ENCODE assay signal across 32 cellular contexts in genomic region chr4:8385106-8385505, GRCh38. TPM values are rescaled to one million over a fixed set of nuclear protein-coding genes. Genes with fewer than 3 reads are reported as not detected.
A peak's percentile ranks its signal among the peaks of the same experiment; 100 is the strongest.
DNase-seq lines count a peak whose midpoint lies in the region; ATAC-seq and TF ChIP-seq lines count a peak whose summit lies in the region.
"Had no signal": no experiment of that assay in that cellular context is flagged by ENCODE, and none has a peak within 500 bp of the region (broad histone marks: within the 10 kb centered on the region; RNA-seq: fewer than 3 reads in every experiment).

No MANE protein-coding gene starts in this region.

- no peaks in the 10 kb centered on the region for H3K27me3 Mint-ChIP-seq in endodermal cell (ENCODE audit: insufficient read depth)
- H3K27me3 Mint-ChIP-seq in activated T-helper 1 cell treated with anti-CD3 and anti-CD28 coated beads, Interleukin-12 subunit alpha, Interleukin-12 subunit beta, Interleukin-2, Interleukin-4 antibody, amounts not matched to agents 30 ng/mL and 10 ng/mL and 1 ng/mL, durations not matched to agents 14 hours and 24 hours and 36 hours (ENCODE audit: insufficient read depth) = no peaks in the 10 kb centered on the region
- H3K27me3 Mint-ChIP-seq: activated B cell treated with CpG ODN at 0.5 μM for 24 hours; activated T-helper 17 cell treated with anti-CD3 and anti-CD28 coated beads, Interleukin-2, amount 50 U/mL, for 72 hours; naive thymus-derived CD8-positive, alpha-beta T cell had no signal

- peak overlapping the region in 10 of 11 experiments; percentile 2 to 83 (median 68); a peak in 17 of 22 replicates for H3K9ac ChIP-seq in BLaER1 treated with 17β-estradiol and CSF1 and Interleukin-3, amounts not matched to agents 10 nM and 100 nM
- H3K9ac ChIP-seq in OCI-LY1 (ENCODE audit: low read length) = no peak overlapping the region; the same call in 1 of the 2 replicates
- H3K9ac ChIP-seq in endodermal cell (ENCODE audit: extremely low read depth, low read length, poor library complexity, severe bottlenecking) = no peak overlapping the region
- H3K9ac ChIP-seq in mesenchymal stem cell (ENCODE audit: low read length) = no peak overlapping the region

- 93 to 94% methylated on average over 9 of the region's 9 CpGs for WGBS in endodermal cell (ENCODE audit: insufficient coverage in 1 of 2, insufficient read length in 1 of 2), 2 experiments
- WGBS in mesenchymal stem cell = 84% methylated on average over 9 of the region's 9 CpGs

- H3K27ac ChIP-seq in BLaER1 treated with 17β-estradiol and CSF1 and Interleukin-3, amounts not matched to agents 10 nM and 100 nM = peak overlapping the region; percentile 25 to 92 (median 81); a peak in 20 of 22 replicates
- H3K27ac ChIP-seq in OCI-LY1 (ENCODE audit: low read depth, low read length, poor library complexity, severe bottlenecking) (peak overlapping the region; percentile 97), endodermal cell (ENCODE audit: low read depth, low read length) (no peak overlapping the region), mesenchymal stem cell (ENCODE audit: low read length, poor library complexity, severe bottlenecking) (no peak overlapping the region)
- H3K27ac ChIP-seq: epithelial cell of prostate, RWPE1 had no signal

- H3K4me3 Mint-ChIP-seq in endodermal cell = no peak overlapping the region
- H3K4me3 Mint-ChIP-seq in activated T-helper 1 cell treated with anti-CD3 and anti-CD28 coated beads, Interleukin-12 subunit alpha, Interleukin-12 subunit beta, Interleukin-2, Interleukin-4 antibody, amounts not matched to agents 30 ng/mL and 10 ng/mL and 1 ng/mL, durations not matched to agents 14 hours and 24 hours and 36 hours = no peak overlapping the region
- H3K4me3 Mint-ChIP-seq: activated B cell treated with CpG ODN at 0.5 μM for 24 hours; activated T-helper 17 cell treated with anti-CD3 and anti-CD28 coated beads, Interleukin-2, amount 50 U/mL, for 72 hours; naive thymus-derived CD8-positive, alpha-beta T cell had no signal

- H3K79me2 ChIP-seq in OCI-LY1 (ENCODE audit: insufficient read depth, low read length) = no peaks in the 10 kb centered on the region

- peaks cover 2% of the 10 kb centered on the region for H3K4me1 Mint-ChIP-seq in endodermal cell
- no peaks in the 10 kb centered on the region for H3K4me1 Mint-ChIP-seq in activated T-helper 1 cell treated with anti-CD3 and anti-CD28 coated beads, Interleukin-12 subunit alpha, Interleukin-12 subunit beta, Interleukin-2, Interleukin-4 antibody, amounts not matched to agents 30 ng/mL and 10 ng/mL and 1 ng/mL, durations not matched to agents 14 hours and 24 hours and 36 hours (ENCODE audit: low read depth)
- H3K4me1 Mint-ChIP-seq: activated B cell treated with CpG ODN at 0.5 μM for 24 hours had no signal

- peak overlapping the region; percentile 40 for H4K91ac ChIP-seq in mesenchymal stem cell (ENCODE audit: low read length)

- H3F3A ChIP-seq in OCI-LY1 (ENCODE audit: insufficient read depth, low read length) = no peaks in the 10 kb centered on the region

- H3K27me3 ChIP-seq in BLaER1 treated with 17β-estradiol and CSF1 and Interleukin-3, amounts not matched to agents 10 nM and 100 nM = peaks cover 0 to 18% (median 0%) of the 10 kb centered on the region in 11 experiments; a peak in 4 of 22 replicates
- H3K27me3 ChIP-seq in OCI-LY1 (ENCODE audit: insufficient read depth, low read length) (no peaks in the 10 kb centered on the region), endodermal cell (ENCODE audit: control insufficient read depth, insufficient read depth, low read length, poor library complexity, severe bottlenecking) (no peaks in the 10 kb centered on the region), mesenchymal stem cell (ENCODE audit: control insufficient read depth in 1 of 2, insufficient read depth in 1 of 2, low read length in 2 of 2) (no peaks in the 10 kb centered on the region)
- H3K27me3 ChIP-seq: heart left ventricle had no signal

- H3K4ac ChIP-seq in mesenchymal stem cell (ENCODE audit: low read depth in 1 of 2, low read length in 2 of 2) = no peak overlapping the region

- peak overlapping the region in 1 of 2 experiments; percentile 48 for H3K18ac ChIP-seq in mesenchymal stem cell (ENCODE audit: low read depth in 1 of 2, low read length in 2 of 2)

- H3K4me1 ChIP-seq in BLaER1 treated with 17β-estradiol and CSF1 and Interleukin-3, amounts not matched to agents 10 nM and 100 nM = peaks cover 64 to 100% (median 99%) of the 10 kb centered on the region in 10 experiments
- peaks cover 50% of the 10 kb centered on the region for H3K4me1 ChIP-seq in OCI-LY1 (ENCODE audit: insufficient read depth, low read length, severe bottlenecking)
- H3K4me1 ChIP-seq in endodermal cell (ENCODE audit: control insufficient read depth, insufficient read depth, low read length) = no peaks in the 10 kb centered on the region
- peaks cover 35% of the 10 kb centered on the region for H3K4me1 ChIP-seq in mesenchymal stem cell (ENCODE audit: control insufficient read depth, insufficient read depth, low read depth, low read length)

- ATAC-seq in GM21367 (IDR thresholded peaks at IDR 0.05; ENCODE audit: unreplicated experiment) (no peak), HG03469 (IDR thresholded peaks at IDR 0.05; ENCODE audit: unreplicated experiment) (no peak)
- ATAC-seq: activated naive CD4-positive, alpha-beta T cell treated with anti-CD3 and anti-CD28 coated beads, Interleukin-2, amount 50 U/mL, for 72 hours; activated T-helper 17 cell treated with anti-CD3 and anti-CD28 coated beads, Interleukin-2, amount 50 U/mL, for 72 hours; naive thymus-derived CD8-positive, alpha-beta T cell; right cardiac atrium had no signal

- peak overlapping the region; percentile 68 to 99 (median 93) for H3K4me2 ChIP-seq in BLaER1 treated with 17β-estradiol and CSF1 and Interleukin-3, amounts not matched to agents 10 nM and 100 nM
- H3K4me2 ChIP-seq in OCI-LY1 (ENCODE audit: low read length) (no peak overlapping the region), mesenchymal stem cell (ENCODE audit: low read length, poor library complexity, severe bottlenecking) (no peak overlapping the region)

- no peak overlapping the region for H3K14ac ChIP-seq in mesenchymal stem cell (ENCODE audit: low read length in 2 of 2)

- no peak overlapping the region for H4K8ac ChIP-seq in mesenchymal stem cell (ENCODE audit: low read length)

- H2AK5ac ChIP-seq in mesenchymal stem cell (ENCODE audit: low read length, severe bottlenecking) = no peak overlapping the region

- no peak overlapping the region for H2BK5ac ChIP-seq in mesenchymal stem cell (ENCODE audit: low read depth, low read length, poor library complexity, severe bottlenecking)

- H3K9me3 Mint-ChIP-seq in endodermal cell = no peaks in the 10 kb centered on the region
- H3K9me3 Mint-ChIP-seq in activated T-helper 1 cell treated with anti-CD3 and anti-CD28 coated beads, Interleukin-12 subunit alpha, Interleukin-12 subunit beta, Interleukin-2, Interleukin-4 antibody, amounts not matched to agents 30 ng/mL and 10 ng/mL and 1 ng/mL, durations not matched to agents 14 hours and 24 hours and 36 hours = no peaks in the 10 kb centered on the region
- H3K9me3 Mint-ChIP-seq: activated B cell treated with CpG ODN at 0.5 μM for 24 hours; activated naive CD4-positive, alpha-beta T cell treated with anti-CD3 and anti-CD28 coated beads, Interleukin-2, amount 50 U/mL, for 72 hours; activated T-helper 17 cell treated with anti-CD3 and anti-CD28 coated beads, Interleukin-2, amount 50 U/mL, for 72 hours; naive thymus-derived CD8-positive, alpha-beta T cell had no signal

- no peaks in the 10 kb centered on the region for H3K9me2 ChIP-seq in OCI-LY1 (ENCODE audit: low read depth, low read length)

- H3K36me3 Mint-ChIP-seq in endodermal cell (ENCODE audit: low read depth) = peaks cover 30% of the 10 kb centered on the region
- H3K36me3 Mint-ChIP-seq in activated T-helper 1 cell treated with anti-CD3 and anti-CD28 coated beads, Interleukin-12 subunit alpha, Interleukin-12 subunit beta, Interleukin-2, Interleukin-4 antibody, amounts not matched to agents 30 ng/mL and 10 ng/mL and 1 ng/mL, durations not matched to agents 14 hours and 24 hours and 36 hours (ENCODE audit: low read depth) = no peaks in the 10 kb centered on the region

- H3K4me3 ChIP-seq in BLaER1 treated with 17β-estradiol and CSF1 and Interleukin-3, amounts not matched to agents 10 nM and 100 nM = peak overlapping the region in 6 of 10 experiments; percentile 17 to 53 (median 28); a peak in 9 of 20 replicates
- H3K4me3 ChIP-seq in OCI-LY1 (ENCODE audit: low read depth, low read length, poor library complexity, severe bottlenecking) (no peak overlapping the region), endodermal cell (ENCODE audit: low read length) (no peak overlapping the region), mesenchymal stem cell (ENCODE audit: insufficient read depth in 1 of 2, low read depth in 1 of 2, low read length in 2 of 2) (no peak overlapping the region)
- H3K4me3 ChIP-seq: heart left ventricle had no signal

- H2BK12ac ChIP-seq in mesenchymal stem cell (ENCODE audit: low read length in 2 of 2) = peak overlapping the region in 1 of 2 experiments; percentile 23

- no peak overlapping the region for H2BK15ac ChIP-seq in mesenchymal stem cell (ENCODE audit: low read depth, poor library complexity, severe bottlenecking)

- TF ChIP-seq CTCF in OCI-LY1 (IDR thresholded peaks at IDR 0.05; ENCODE audit: low read length) (no peak), endodermal cell (conservative IDR thresholded peaks at IDR 0.05) (no peak)

- DNase-seq in endodermal cell = no peak
- no peak for DNase-seq in mesenchymal stem cell
- no peak for DNase-seq in activated CD4-positive, alpha-beta T cell treated with anti-CD3 and anti-CD28 coated beads, Interleukin-2, amount 50 U/mL, for 1 hour
- DNase-seq in activated T-helper 1 cell treated with anti-CD3 and anti-CD28 coated beads, Interleukin-12 subunit alpha, Interleukin-12 subunit beta, Interleukin-2, Interleukin-4 antibody, amounts not matched to agents 30 ng/mL and 10 ng/mL and 1 ng/mL, durations not matched to agents 14 hours and 24 hours and 36 hours (ENCODE audit: low spot score) = no peak
- DNase-seq: ACHN; activated B cell treated with CpG ODN at 0.5 μM for 24 hours; activated CD4-positive, alpha-beta T cell treated with anti-CD3 and anti-CD28 coated beads, Interleukin-2, amount 50 U/mL, for 4 hours; activated CD8-positive, alpha-beta memory T cell treated with anti-CD3 and anti-CD28 coated beads, Interleukin-2, amount 50 U/mL, for 4 hours; anterior cingulate cortex; Calu3; caudate nucleus; GOT3; midbrain; naive thymus-derived CD8-positive, alpha-beta T cell; NCI-H1092; NCI-H1930; NCI-H2227 treated with DMSO at 0.1 percent for 48 hours; NCI-H69; stimulated activated CD4-positive, alpha-beta T cell treated with anti-CD3 and anti-CD28 coated beads, Interleukin-12 subunit alpha, Interleukin-12 subunit beta, amount 100 ng/mL, for 4 hours; stimulated activated CD4-positive, alpha-beta T cell treated with anti-CD3 and anti-CD28 coated beads, Interleukin-4, amount 100 ng/mL, for 4 hours; stimulated activated naive CD4-positive, alpha-beta T cell treated with Interleukin-2 at 50 U/mL for 16 hours; T-helper 9 cell had no signal

- H2AFZ ChIP-seq in OCI-LY1 (ENCODE audit: low read length) = no peak overlapping the region
- no peak overlapping the region for H2AFZ ChIP-seq in mesenchymal stem cell (ENCODE audit: low read depth, low read length)

- H3K23ac ChIP-seq in mesenchymal stem cell (ENCODE audit: low read length in 2 of 2) = no peak overlapping the region

- intact Hi-C loops in activated T-helper 1 cell treated with anti-CD3 and anti-CD28 coated beads, Interleukin-12 subunit alpha, Interleukin-12 subunit beta, Interleukin-2, Interleukin-4 antibody, amounts not matched to agents 30 ng/mL and 10 ng/mL and 1 ng/mL, durations not matched to agents 14 hours and 24 hours and 36 hours (cut with micrococcal nuclease) = no loop called here

- H3K9me3 ChIP-seq in BLaER1 treated with 17β-estradiol and CSF1 and Interleukin-3, amounts not matched to agents 10 nM and 100 nM (replicated peaks in 1 of 11) = no peaks in the 10 kb centered on the region
- no peaks in the 10 kb centered on the region for H3K9me3 ChIP-seq in OCI-LY1 (ENCODE audit: low read length)
- no peaks in the 10 kb centered on the region for H3K9me3 ChIP-seq in endodermal cell (ENCODE audit: control insufficient read depth, low read length)
- H3K9me3 ChIP-seq in mesenchymal stem cell (ENCODE audit: control insufficient read depth, low read length) = no peaks in the 10 kb centered on the region
- H3K9me3 ChIP-seq: heart left ventricle had no signal

- H3K27ac Mint-ChIP-seq in endodermal cell = peak overlapping the region; percentile 33
- no peak overlapping the region for H3K27ac Mint-ChIP-seq in activated T-helper 1 cell treated with anti-CD3 and anti-CD28 coated beads, Interleukin-12 subunit alpha, Interleukin-12 subunit beta, Interleukin-2, Interleukin-4 antibody, amounts not matched to agents 30 ng/mL and 10 ng/mL and 1 ng/mL, durations not matched to agents 14 hours and 24 hours and 36 hours
- H3K27ac Mint-ChIP-seq: activated B cell treated with CpG ODN at 0.5 μM for 24 hours; activated naive CD4-positive, alpha-beta T cell treated with anti-CD3 and anti-CD28 coated beads, Interleukin-2, amount 50 U/mL, for 72 hours; activated T-helper 17 cell treated with anti-CD3 and anti-CD28 coated beads, Interleukin-2, amount 50 U/mL, for 72 hours had no signal

- no peaks in the 10 kb centered on the region for H3K79me1 ChIP-seq in mesenchymal stem cell (replicated peaks; ENCODE audit: low read length, poor library complexity, severe bottlenecking)

- H2BK120ac ChIP-seq in mesenchymal stem cell (ENCODE audit: low read depth, low read length) = no peak overlapping the region

- H4K20me1 ChIP-seq in BLaER1 treated with 17β-estradiol and CSF1 and Interleukin-3, amounts not matched to agents 10 nM and 100 nM = no peaks in the 10 kb centered on the region; a peak in 1 of 22 replicates
- no peaks in the 10 kb centered on the region for H4K20me1 ChIP-seq in OCI-LY1 (ENCODE audit: insufficient read depth, low read length)

- peaks cover 0 to 24% (median 0%) of the 10 kb centered on the region in 11 experiments; a peak in 10 of 22 replicates for H3K36me3 ChIP-seq in BLaER1 treated with 17β-estradiol and CSF1 and Interleukin-3, amounts not matched to agents 10 nM and 100 nM
- H3K36me3 ChIP-seq in OCI-LY1 (ENCODE audit: insufficient read depth, low read length) = peaks cover 6% of the 10 kb centered on the region
- peaks cover 71% of the 10 kb centered on the region for H3K36me3 ChIP-seq in endodermal cell (ENCODE audit: control insufficient read depth, insufficient read depth, low read length)
- H3K36me3 ChIP-seq in mesenchymal stem cell (ENCODE audit: control insufficient read depth in 1 of 2, insufficient read depth in 2 of 2, low read depth in 1 of 2, low read length in 2 of 2) = peaks cover 57% of the 10 kb centered on the region in 2 experiments

RNA-seq across cellular contexts. Expression of gene ACOX3, which starts 55.4 kb away (rescaled TPM):
- total RNA-seq in endodermal cell = 100 to 1,000 TPM in 1 of 2 donors, 10 to 100 TPM in 1; 55.1 to 146 TPM
- polyA plus RNA-seq in endodermal cell (2013, experiment 1 of 2) = 23.7 TPM
- 23.1 TPM for polyA plus RNA-seq in endodermal cell (2013, experiment 2 of 2)
- 10.4 TPM for polyA plus RNA-seq in mesenchymal stem cell (2013, experiment 1 of 2)
- polyA plus RNA-seq in mesenchymal stem cell (2013, experiment 2 of 2) = 12.2 TPM
- 18.4 and 20.7 TPM in 2 replicates for total RNA-seq in activated T-helper 1 cell treated with anti-CD3 and anti-CD28 coated beads, Interleukin-12 subunit alpha, Interleukin-12 subunit beta, Interleukin-2, Interleukin-4 antibody, amounts not matched to agents 30 ng/mL and 10 ng/mL and 1 ng/mL, durations not matched to agents 14 hours and 24 hours and 36 hours

RNA-seq across cellular contexts. Expression of gene TRMT44, which starts 55.5 kb away (rescaled TPM):
- 100 to 1,000 TPM in 1 of 2 donors, 10 to 100 TPM in 1; 45.9 to 114 TPM for total RNA-seq in endodermal cell
- 27.2 TPM for polyA plus RNA-seq in endodermal cell (2013, experiment 1 of 2)
- polyA plus RNA-seq in endodermal cell (2013, experiment 2 of 2) = 32.3 TPM
- polyA plus RNA-seq in mesenchymal stem cell (2013, experiment 1 of 2) = 3.7 TPM
- polyA plus RNA-seq in mesenchymal stem cell (2013, experiment 2 of 2) = 3.6 TPM
- 36.8 and 39.2 TPM in 2 replicates for total RNA-seq in activated T-helper 1 cell treated with anti-CD3 and anti-CD28 coated beads, Interleukin-12 subunit alpha, Interleukin-12 subunit beta, Interleukin-2, Interleukin-4 antibody, amounts not matched to agents 30 ng/mL and 10 ng/mL and 1 ng/mL, durations not matched to agents 14 hours and 24 hours and 36 hours

Comparison
In these comparisons a context has a peak if more than half of its experiments do, and no peak if none do; other contexts are left out.
1. H3K27ac ChIP-seq: peak in BLaER1 treated with 17β-estradiol and CSF1 and Interleukin-3, amounts not matched to agents 10 nM and 100 nM (11 of 11) and OCI-LY1 (single experiment); none in endodermal cell (single experiment) and mesenchymal stem cell (single experiment).
2. H3K4me2 ChIP-seq: peak in BLaER1 treated with 17β-estradiol and CSF1 and Interleukin-3, amounts not matched to agents 10 nM and 100 nM (11 of 11); none in OCI-LY1 (single experiment) and mesenchymal stem cell (single experiment).
3. H3K4me3 ChIP-seq: peak in BLaER1 treated with 17β-estradiol and CSF1 and Interleukin-3, amounts not matched to agents 10 nM and 100 nM (6 of 10); none in OCI-LY1 (single experiment), endodermal cell (single experiment) and mesenchymal stem cell (0 of 2).
4. H3K9ac ChIP-seq: peak in BLaER1 treated with 17β-estradiol and CSF1 and Interleukin-3, amounts not matched to agents 10 nM and 100 nM (10 of 11); none in OCI-LY1 (single experiment), endodermal cell (single experiment) and mesenchymal stem cell (single experiment).